Comparison of ENCODE assay signal across 8 cellular contexts in genomic region chr2:200966770-200967169, GRCh38. TPM values are rescaled to one million over a fixed set of nuclear protein-coding genes. Genes with fewer than 3 reads are reported as not detected.
A peak's percentile ranks its signal among the peaks of the same experiment; 100 is the strongest.
DNase-seq lines count a peak whose midpoint lies in the region; ATAC-seq and TF ChIP-seq lines count a peak whose summit lies in the region.

No MANE protein-coding gene starts in this region.

- H3K27me3 ChIP-seq in BE2C = no peaks in the 10 kb centered on the region

- 0 out of 2 replicates have a peak, but pooled peaks have one; percentile 2 for TF ChIP-seq CTCF in BE2C (IDR thresholded peaks at IDR 0.05; ENCODE audit: low read depth, low read length)

- DNase-seq in BE2C (peak; percentile 14), RKO (ENCODE audit: low spot score) (peak; percentile 85), hepatic stellate cell (ENCODE audit: low spot score) (peak; percentile 70), occipital lobe (lab: John Stamatoyannopoulos, UW) (no peak), anterior cingulate cortex (lab: John Stamatoyannopoulos, UW) (no peak), substantia nigra (lab: John Stamatoyannopoulos, UW) (no peak), iPS-NIHi11 (ENCODE audit: low spot score) (no peak)

- no peak overlapping the region for H3K4me3 ChIP-seq in BE2C (ENCODE audit: low read depth, low read length)

- H3K9me3 ChIP-seq in BE2C = no peaks in the 10 kb centered on the region

- H3K4me1 ChIP-seq in BE2C = peaks cover 7% of the 10 kb centered on the region

- no peak overlapping the region for H3K27ac ChIP-seq in substantia nigra (ENCODE audit: low read depth, low read length, poor library complexity, severe bottlenecking)

- ATAC-seq in GM21723 (IDR thresholded peaks at IDR 0.05; ENCODE audit: unreplicated experiment) = peak; percentile 18

- no peaks in the 10 kb centered on the region for H3K36me3 ChIP-seq in BE2C

RNA-seq across cellular contexts. Expression of gene ORC2, which starts 3.3 kb away (rescaled TPM):
- 15.9 TPM for polyA plus RNA-seq in BE2C (2012; ENCODE audit: insufficient read depth, insufficient read length, low read depth)
- 25.6 TPM for total RNA-seq in occipital lobe

Comparison
In these comparisons a context has a peak if more than half of its experiments do, and no peak if none do; other contexts are left out.
1. DNase-seq: peak in BE2C (single experiment), RKO (single experiment) and hepatic stellate cell (single experiment); none in occipital lobe (single experiment), anterior cingulate cortex (0 of 58), substantia nigra (0 of 49) and iPS-NIHi11 (single experiment).